Comparison of ENCODE assay signal across 8 cellular contexts in the genomic region with DNA sequence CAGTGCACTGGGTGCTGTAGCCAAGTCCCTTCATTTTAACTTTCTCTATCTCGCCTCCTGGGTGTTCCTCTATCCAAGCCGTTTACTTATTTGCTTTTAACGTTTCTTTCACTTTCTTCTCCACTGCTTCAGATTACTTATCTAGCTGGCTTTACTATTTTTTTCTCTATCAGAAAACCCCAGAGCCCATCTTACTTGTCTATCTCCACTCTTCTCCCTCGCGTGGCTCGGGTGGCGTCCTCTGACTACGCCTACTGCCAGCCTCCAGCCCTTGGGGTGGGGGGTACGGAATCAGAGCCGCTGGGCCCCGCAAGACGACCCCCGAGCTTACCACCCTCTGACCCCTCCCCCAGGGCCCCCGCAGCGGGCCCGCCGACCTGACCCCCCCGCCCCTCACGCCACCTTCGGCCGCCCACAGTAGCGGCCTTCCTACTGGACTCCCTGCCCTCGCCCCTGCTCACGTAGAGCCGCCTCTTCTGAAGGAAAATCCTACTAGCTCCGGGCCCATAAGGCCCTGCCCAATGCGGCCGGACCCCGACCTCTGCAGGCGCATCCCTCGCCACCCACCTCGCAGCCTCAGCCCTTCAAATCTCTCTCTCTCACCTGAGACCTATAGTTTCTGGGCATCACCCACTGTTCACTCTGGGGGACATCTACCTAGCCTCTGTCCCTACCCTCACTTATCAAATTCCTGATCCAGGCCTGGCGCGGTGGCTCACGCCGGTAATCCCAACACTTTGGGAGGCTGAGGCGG. TPM values are rescaled to one million over a fixed set of nuclear protein-coding genes. Genes with fewer than 3 reads are reported as not detected.
DNase-seq lines count a peak whose midpoint lies in the region; ATAC-seq and TF ChIP-seq lines count a peak whose summit lies in the region.

No MANE protein-coding gene starts in this region.

- no peaks in the 10 kb centered on the region for H3K9me3 ChIP-seq in CD4-positive, alpha-beta T cell (ENCODE audit: control insufficient read depth, low read length)
- H3K9me3 ChIP-seq in effector memory CD4-positive, alpha-beta T cell (ENCODE audit: control insufficient read depth, low read length): no peaks in the 10 kb centered on the region
- H3K9me3 ChIP-seq in MG63: no peaks in the 10 kb centered on the region

- H3K27ac Mint-ChIP-seq in CD4-positive, alpha-beta T cell: peak overlapping the region; percentile 78
- peak overlapping the region; percentile 78 to 95 for H3K27ac Mint-ChIP-seq in natural killer cell treated with Interleukin-12 subunit alpha and Interleukin-12 subunit beta and Interleukin-15 and Interleukin-18, amount 100 ng/mL, for 72 hours

- H3K27me3 ChIP-seq in CD4-positive, alpha-beta T cell (ENCODE audit: control insufficient read depth, insufficient read depth, low read length): no peaks in the 10 kb centered on the region
- H3K27me3 ChIP-seq in KMS-11 (ENCODE audit: insufficient read depth, low read depth) (no peaks in the 10 kb centered on the region), MG63 (no peaks in the 10 kb centered on the region)
- no peaks in the 10 kb centered on the region for H3K27me3 ChIP-seq in effector memory CD4-positive, alpha-beta T cell (replicated peaks; ENCODE audit: control insufficient read depth, insufficient read depth, low read length, poor library complexity, severe bottlenecking)

- H3K79me2 ChIP-seq in KMS-11 (ENCODE audit: insufficient read depth, low read depth): no peaks in the 10 kb centered on the region

- CTCF ChIA-PET in CD4-positive, alpha-beta T cell (lab: Charles Lee): interaction anchor here (1.0 to 1.3 kb wide), 3 partner anchors 72 to 153 kb away, joined by 3 read pairs; no protein-coding TSS in a partner anchor

- H3K27ac ChIP-seq in CD4-positive, alpha-beta T cell (ENCODE audit: low read depth, low read length): no peak overlapping the region
- H3K27ac ChIP-seq in KMS-11: no peak overlapping the region
- H3K27ac ChIP-seq in effector memory CD4-positive, alpha-beta T cell (ENCODE audit: insufficient read depth, low read length, poor library complexity, severe bottlenecking): peak overlapping the region; percentile 53

- intact Hi-C loops in CD4-positive, alpha-beta T cell (cut with DNase I, micrococcal nuclease): loop anchor here in 1 of 2 experiments (2.0 kb wide), 2 partner anchors 13 to 33 kb away; partner anchors contain the start of gene PSMB10

- H3K4me3 Mint-ChIP-seq in CD4-positive, alpha-beta T cell: peak overlapping the region; percentile 94
- H3K4me3 Mint-ChIP-seq in natural killer cell treated with Interleukin-12 subunit alpha and Interleukin-12 subunit beta and Interleukin-15 and Interleukin-18, amount 100 ng/mL, for 72 hours: peak overlapping the region; percentile 97

- H3K4me3 ChIP-seq in KMS-11 (IDR thresholded peaks at IDR 0.05; ENCODE audit: insufficient read depth, low read depth, low read length) (no peak overlapping the region), MG63 (no peak overlapping the region)
- peak overlapping the region; percentile 90 for H3K4me3 ChIP-seq in effector memory CD4-positive, alpha-beta T cell (ENCODE audit: insufficient read depth, low read depth, low read length, poor library complexity, severe bottlenecking)

- ATAC-seq in CD4-positive, alpha-beta T cell (ENCODE audit: poor library complexity): no peak
- ATAC-seq in natural killer cell treated with Interleukin-12 subunit alpha and Interleukin-12 subunit beta and Interleukin-15 and Interleukin-18, amount 100 ng/mL, for 72 hours: no peak
- ATAC-seq in GM21786 (IDR thresholded peaks at IDR 0.05; ENCODE audit: unreplicated experiment): no peak

- no peak overlapping the region for H3K9ac ChIP-seq in KMS-11

- H3K4me2 ChIP-seq in KMS-11: peak overlapping the region; percentile 81

- H3K9me3 Mint-ChIP-seq in CD4-positive, alpha-beta T cell: no peaks in the 10 kb centered on the region
- H3K9me3 Mint-ChIP-seq in natural killer cell treated with Interleukin-12 subunit alpha and Interleukin-12 subunit beta and Interleukin-15 and Interleukin-18, amount 100 ng/mL, for 72 hours: no peaks in the 10 kb centered on the region

- H3K4me1 Mint-ChIP-seq in CD4-positive, alpha-beta T cell (ENCODE audit: low read depth): peaks cover 24% of the 10 kb centered on the region
- H3K4me1 Mint-ChIP-seq in natural killer cell treated with Interleukin-12 subunit alpha and Interleukin-12 subunit beta and Interleukin-15 and Interleukin-18, amount 100 ng/mL, for 72 hours (ENCODE audit: low read depth in 2 of 2): peaks cover 13 to 21% of the 10 kb centered on the region in 2 donors

- TF ChIP-seq CTCF in CD4-positive, alpha-beta T cell (IDR thresholded peaks at IDR 0.05): no peak
- no peak for TF ChIP-seq CTCF in KMS-11 (conservative IDR thresholded peaks at IDR 0.05; ENCODE audit: low read depth, low read length)

- POLR2A ChIA-PET in CD4-positive, alpha-beta T cell (lab: Charles Lee): interaction anchor here (0.7 to 4.9 kb wide), 7 partner anchors 13 to 115 kb away, joined by 3 to 36 read pairs (median 3); partner anchors contain the start of genes CTRL, NFATC3 and PSMB10

- H3K36me3 ChIP-seq in KMS-11 (ENCODE audit: insufficient read depth) (no peaks in the 10 kb centered on the region), MG63 (no peaks in the 10 kb centered on the region)
- no peaks in the 10 kb centered on the region for H3K36me3 ChIP-seq in effector memory CD4-positive, alpha-beta T cell (ENCODE audit: control insufficient read depth, insufficient read depth, low read length)

- peak overlapping the region; percentile 92 for H2AFZ ChIP-seq in KMS-11 (ENCODE audit: low read depth)

- no peak for DNase-seq in CD4-positive, alpha-beta T cell
- no peak for DNase-seq in effector memory CD4-positive, alpha-beta T cell
- DNase-seq in natural killer cell treated with Interleukin-12 subunit alpha and Interleukin-12 subunit beta and Interleukin-15 and Interleukin-18, amount 100 ng/mL, for 72 hours (ENCODE audit: low spot score): no peak
- DNase-seq in MG63 (no peak), occipital lobe (lab: John Stamatoyannopoulos, UW) (no peak)
- no peak for DNase-seq in effector CD4-positive, alpha-beta T cell

- H3K4me1 ChIP-seq in KMS-11 (ENCODE audit: low read depth, poor library complexity, severe bottlenecking): peaks cover 36% of the 10 kb centered on the region
- peaks cover 17% of the 10 kb centered on the region for H3K4me1 ChIP-seq in effector memory CD4-positive, alpha-beta T cell (ENCODE audit: control insufficient read depth, insufficient read depth, low read length, poor library complexity, severe bottlenecking)

- H4K20me1 ChIP-seq in KMS-11 (ENCODE audit: insufficient read depth): no peaks in the 10 kb centered on the region

- H3K36me3 Mint-ChIP-seq in CD4-positive, alpha-beta T cell (ENCODE audit: low read depth): peaks cover 5% of the 10 kb centered on the region
- no peaks in the 10 kb centered on the region for H3K36me3 Mint-ChIP-seq in natural killer cell treated with Interleukin-12 subunit alpha and Interleukin-12 subunit beta and Interleukin-15 and Interleukin-18, amount 100 ng/mL, for 72 hours

- no peaks in the 10 kb centered on the region for H3K27me3 Mint-ChIP-seq in CD4-positive, alpha-beta T cell
- no peaks in the 10 kb centered on the region for H3K27me3 Mint-ChIP-seq in natural killer cell treated with Interleukin-12 subunit alpha and Interleukin-12 subunit beta and Interleukin-15 and Interleukin-18, amount 100 ng/mL, for 72 hours

RNA-seq across cellular contexts. Expression of gene SLC12A4, which starts 1.0 kb away (rescaled TPM):
- total RNA-seq in CD4-positive, alpha-beta T cell: 10 to 100 TPM; 15.1 to 17.7 TPM
- total RNA-seq in natural killer cell treated with Interleukin-12 subunit alpha and Interleukin-12 subunit beta and Interleukin-15 and Interleukin-18, amount 100 ng/mL, for 72 hours: 10 to 100 TPM; 32.9 to 84.4 TPM
- total RNA-seq in MG63 (2014; rRNA removed; shearing (Covaris generic); ENCODE audit: low replicate concordance): 11.9 and 12.3 TPM in 2 replicates
- total RNA-seq in occipital lobe: 8.0 TPM

RNA-seq across cellular contexts. Expression of gene DPEP3, which starts 10.8 kb away (rescaled TPM):
- under 1 TPM; 0.53 to 0.63 TPM for total RNA-seq in CD4-positive, alpha-beta T cell
- total RNA-seq in natural killer cell treated with Interleukin-12 subunit alpha and Interleukin-12 subunit beta and Interleukin-15 and Interleukin-18, amount 100 ng/mL, for 72 hours: not detected
- total RNA-seq in MG63 (2014; rRNA removed; shearing (Covaris generic); ENCODE audit: low replicate concordance): not detected in 2 replicates
- not detected for total RNA-seq in occipital lobe

RNA-seq across cellular contexts. Expression of gene LCAT, which starts 25.5 kb away (rescaled TPM):
- 1 to 10 TPM; 5.9 to 6.3 TPM for total RNA-seq in CD4-positive, alpha-beta T cell
- total RNA-seq in natural killer cell treated with Interleukin-12 subunit alpha and Interleukin-12 subunit beta and Interleukin-15 and Interleukin-18, amount 100 ng/mL, for 72 hours: 10 to 100 TPM; 11.4 to 44.7 TPM
- 0.16 TPM in 1 of 2 replicates, not detected in the other for total RNA-seq in MG63 (2014; rRNA removed; shearing (Covaris generic); ENCODE audit: low replicate concordance)
- 0.47 TPM for total RNA-seq in occipital lobe

RNA-seq across cellular contexts. Expression of gene DPEP2, which starts 29.8 kb away (rescaled TPM):
- 10 to 100 TPM; 42.2 to 43.5 TPM for total RNA-seq in CD4-positive, alpha-beta T cell
- total RNA-seq in natural killer cell treated with Interleukin-12 subunit alpha and Interleukin-12 subunit beta and Interleukin-15 and Interleukin-18, amount 100 ng/mL, for 72 hours: 1 to 10 TPM; 2.2 to 2.3 TPM
- not detected in 2 replicates for total RNA-seq in MG63 (2014; rRNA removed; shearing (Covaris generic); ENCODE audit: low replicate concordance)
- total RNA-seq in occipital lobe: not detected

RNA-seq across cellular contexts. Expression of gene PSMB10, which starts 32.8 kb away (rescaled TPM):
- total RNA-seq in CD4-positive, alpha-beta T cell: 10 to 100 TPM; 68.7 to 71.6 TPM
- total RNA-seq in natural killer cell treated with Interleukin-12 subunit alpha and Interleukin-12 subunit beta and Interleukin-15 and Interleukin-18, amount 100 ng/mL, for 72 hours: 100 to 1,000 TPM; 259 to 316 TPM
- total RNA-seq in MG63 (2014; rRNA removed; shearing (Covaris generic); ENCODE audit: low replicate concordance): 8.8 and 12.7 TPM in 2 replicates
- 13.3 TPM for total RNA-seq in occipital lobe
